29 cellular contexts compared by ENCODE assay signal in genomic region chr20:33866398-33867079, GRCh38. TPM values are rescaled to one million over a fixed set of nuclear protein-coding genes. Genes with fewer than 3 reads are reported as not detected.
DNase-seq lines count a peak whose midpoint lies in the region; ATAC-seq, FAIRE-seq and TF ChIP-seq lines count a peak whose summit lies in the region.
"Had no signal": no experiment of that assay in that cellular context is flagged by ENCODE, and none has a peak within 500 bp of the region (broad histone marks: within the 10 kb centered on the region; RNA-seq: fewer than 3 reads in every experiment).

No MANE protein-coding gene starts in this region.

- no peaks in the 10 kb centered on the region for H3K9me3 ChIP-seq in GM12878 (replicated peaks; ENCODE audit: control insufficient read depth, insufficient read depth, low read length)
- no peaks in the 10 kb centered on the region for H3K9me3 ChIP-seq in CD4-positive, alpha-beta memory T cell (ENCODE audit: control insufficient read depth in 1 of 2, low read length in 2 of 2)
- H3K9me3 ChIP-seq: left lung had no signal

- CTCF ChIA-PET in GM12878 (lab: Yijun Ruan, JAX), result interaction anchor here (1.0 to 1.2 kb wide), 2 partner anchors 48 to 205 kb away, joined by 3 to 4 read pairs; no protein-coding TSS in a partner anchor
- CTCF ChIA-PET in CD4-positive, alpha-beta memory T cell (lab: Charles Lee; ENCODE audit: partially characterized antibody), result interaction anchor here (0.6 kb wide), 1 partner anchor 42 kb away, joined by 3 read pairs; no protein-coding TSS in a partner anchor

- no peaks in the 10 kb centered on the region for H3K4me1 Mint-ChIP-seq in neural crest cell
- peaks cover 0 to 2% (median 0%) of the 10 kb centered on the region in 4 donors for H3K4me1 Mint-ChIP-seq in CD4-positive, alpha-beta memory T cell
- H3K4me1 Mint-ChIP-seq: activated naive CD4-positive, alpha-beta T cell treated with anti-CD3 and anti-CD28 coated beads, Interleukin-2, amount 50 U/mL, for 24 hours; immature natural killer cell had no signal

- H3K36me3 Mint-ChIP-seq in neural crest cell (ENCODE audit: low read depth), result no peaks in the 10 kb centered on the region
- H3K36me3 Mint-ChIP-seq in CD4-positive, alpha-beta memory T cell, result no peaks in the 10 kb centered on the region
- H3K36me3 Mint-ChIP-seq: activated naive CD4-positive, alpha-beta T cell treated with anti-CD3 and anti-CD28 coated beads, Interleukin-2, amount 50 U/mL, for 24 hours; immature natural killer cell; memory B cell had no signal

- H3K36me3 ChIP-seq in H7 (replicated peaks; ENCODE audit: control insufficient read depth, insufficient read depth, low read length), result no peaks in the 10 kb centered on the region
- no peaks in the 10 kb centered on the region for H3K36me3 ChIP-seq in GM12878 (ENCODE audit: control insufficient read depth in 2 of 2, insufficient read depth in 2 of 2, low read length in 1 of 2)
- H3K36me3 ChIP-seq in CD4-positive, alpha-beta memory T cell (ENCODE audit: insufficient read depth, low read length), result no peaks in the 10 kb centered on the region
- H3K36me3 ChIP-seq: left lung had no signal

- no peak for TF ChIP-seq POLR2A in GM12878 (IDR thresholded peaks at IDR 0.05; ENCODE audit: low read depth, low read length)

- POLR2A ChIA-PET in GM12878 (lab: Charles Lee), result no interaction called here
- POLR2A ChIA-PET in CD4-positive, alpha-beta memory T cell (lab: Charles Lee; ENCODE audit: partially characterized antibody), result no interaction called here

- H3K4me2 ChIP-seq in GM12878 (ENCODE audit: control insufficient read depth, insufficient read depth), result no peak overlapping the region
- H3K4me2 ChIP-seq: PC-9 had no signal

- no peak overlapping the region for H2AFZ ChIP-seq in GM12878 (ENCODE audit: control insufficient read depth, low read depth, low read length)
- H2AFZ ChIP-seq: parathyroid adenoma, PC-9 had no signal

- TF ChIP-seq EP300 in GM12878 (IDR thresholded peaks at IDR 0.05; ENCODE audit: borderline replicate concordance in 1 of 2, control insufficient read depth in 1 of 2, low read depth in 2 of 2, low read length in 2 of 2), result no peak

- H3K79me2 ChIP-seq in GM12878 (ENCODE audit: control insufficient read depth, insufficient read depth, low read length), result no peaks in the 10 kb centered on the region
- H3K79me2 ChIP-seq: parathyroid adenoma had no signal

- 91% methylated on average over 10 of the region's 10 CpGs for WGBS in GM12878 (ENCODE audit: insufficient coverage, insufficient replicate concordance, low lambda C conversion rate, missing lambda C conversion rate)

- H3K9ac ChIP-seq in GM12878 (ENCODE audit: control insufficient read depth, insufficient read depth, low read length), result no peak overlapping the region
- H3K9ac ChIP-seq: parathyroid adenoma had no signal

- H3K4me3 ChIP-seq in H7 (ENCODE audit: insufficient read depth, low read depth, low read length) (no peak overlapping the region), GM12878 (no peak overlapping the region)
- H3K4me3 ChIP-seq in CD4-positive, alpha-beta memory T cell (ENCODE audit: low read length in 2 of 2), result no peak overlapping the region
- H3K4me3 ChIP-seq: left lung, PC-9 had no signal

- no peak overlapping the region for H3K4me3 Mint-ChIP-seq in neural crest cell
- H3K4me3 Mint-ChIP-seq in CD4-positive, alpha-beta memory T cell, result no peak overlapping the region
- H3K4me3 Mint-ChIP-seq: activated CD8-positive, alpha-beta T cell treated with anti-CD3 and anti-CD28 coated beads, Interleukin-2, amount 10 ng/mL, durations not matched to agents 7 days and 5 days; activated naive CD4-positive, alpha-beta T cell treated with anti-CD3 and anti-CD28 coated beads, Interleukin-2, amount 50 U/mL, for 24 hours; activated T-helper 17 cell treated with anti-CD3 and anti-CD28 coated beads, Interleukin-2, amount 50 U/mL, for 72 hours; H9; immature natural killer cell; memory B cell had no signal

- H3K4me1 ChIP-seq in GM12878 (ENCODE audit: control insufficient read depth, insufficient read depth, low read length), result peaks cover 17% of the 10 kb centered on the region
- H3K4me1 ChIP-seq in CD4-positive, alpha-beta memory T cell (ENCODE audit: insufficient read depth, low read length), result peaks cover 8% of the 10 kb centered on the region
- H3K4me1 ChIP-seq: parathyroid adenoma had no signal

- no peaks in the 10 kb centered on the region for H4K20me1 ChIP-seq in GM12878 (ENCODE audit: control insufficient read depth, insufficient read depth)

- ATAC-seq in GM12878 (no peak), HG02852 (IDR thresholded peaks at IDR 0.05; ENCODE audit: unreplicated experiment) (no peak)
- ATAC-seq: activated CD8-positive, alpha-beta T cell treated with anti-CD3 and anti-CD28 coated beads, Interleukin-2, amount 10 ng/mL, durations not matched to agents 7 days and 5 days; activated T-helper 17 cell treated with anti-CD3 and anti-CD28 coated beads, Interleukin-2, amount 50 U/mL, for 72 hours; left lung; Right ventricle myocardium inferior had no signal

- in situ Hi-C loops in GM12878 (cut with MboI), result loop anchor here (5.0 to 10.0 kb wide), 2 partner anchors 201 to 258 kb away; no protein-coding TSS in a partner anchor

- no TSS peak for BruUV-seq in GM12878 (replicated peaks; lab: Mats Ljungman, UMichigan)

- no peak for TF ChIP-seq RAD21 in GM12878 (IDR thresholded peaks at IDR 0.05; ENCODE audit: insufficient read depth, low read depth, low read length)

- TF ChIP-seq CTCF in GM12878 (IDR thresholded peaks at IDR 0.05 in 2 of 3, conservative IDR thresholded peaks at IDR 0.05 in 1 of 3; ENCODE audit: control insufficient read depth in 2 of 3, extremely low read depth in 1 of 3, insufficient read depth in 1 of 3, low read depth in 3 of 3, low read length in 3 of 3) (no peak), neural crest cell (conservative IDR thresholded peaks at IDR 0.05) (no peak)

- FAIRE-seq in GM12878 (lab: Jason Lieb, UNC), result no peak
- FAIRE-seq: colon, small intestine had no signal

- peak; percentile 69 for DNase-seq in H7
- peak; percentile 80 for DNase-seq in NCI-H82 (lab: John Stamatoyannopoulos, UW)
- no peak for DNase-seq in GM12878 (ENCODE audit: low read depth, low spot score)
- DNase-seq in neural crest cell (ENCODE audit: low read depth, low spot score), result no peak
- no peak for DNase-seq in activated naive CD4-positive, alpha-beta T cell treated with anti-CD3 and anti-CD28 coated beads, Interleukin-2, amount 50 U/mL, for 16 hours
- DNase-seq in CD4-positive, alpha-beta memory T cell, result no peak
- DNase-seq in substantia nigra (lab: John Stamatoyannopoulos, UW), result no peak
- DNase-seq: activated CD4-positive, alpha-beta T cell treated with anti-CD3 and anti-CD28 coated beads for 4 hours; activated CD8-positive, alpha-beta T cell treated with anti-CD3 and anti-CD28 coated beads, Interleukin-2, amount 10 ng/mL, durations not matched to agents 7 days and 5 days; anterior cingulate cortex; DND-41; H9; immature natural killer cell; IMR-90; left lung; NCI-H1048; NCI-H187; NCI-H524 treated with DMSO at 0.1 percent for 48 hours; PC-9; small intestine; stimulated activated naive CD4-positive, alpha-beta T cell treated with Interleukin-2 at 50 U/mL for 16 hours had no signal

- intact Hi-C loops in GM12878 (cut with micrococcal nuclease; ENCODE audit: unreplicated experiment), result loop anchor here (5.0 kb wide), 1 partner anchor 66 kb away; no protein-coding TSS in a partner anchor
- intact Hi-C loops in CD4-positive, alpha-beta memory T cell (cut with micrococcal nuclease), result no loop called here

- SMC1A ChIA-PET in GM12878 (lab: Charles Lee; ENCODE audit: uncharacterized antibody, unreplicated experiment), result interaction anchor here (1.1 to 1.3 kb wide), 2 partner anchors 32 to 48 kb away, joined by 3 to 4 read pairs; no protein-coding TSS in a partner anchor

- H3K27me3 Mint-ChIP-seq in neural crest cell (ENCODE audit: low read depth), result no peaks in the 10 kb centered on the region
- H3K27me3 Mint-ChIP-seq in CD4-positive, alpha-beta memory T cell, result peaks cover 2% of the 10 kb centered on the region in 2 donors
- H3K27me3 Mint-ChIP-seq: activated naive CD4-positive, alpha-beta T cell treated with anti-CD3 and anti-CD28 coated beads, Interleukin-2, amount 50 U/mL, for 24 hours; activated T-helper 17 cell treated with anti-CD3 and anti-CD28 coated beads, Interleukin-2, amount 50 U/mL, for 72 hours; memory B cell had no signal

- RAD21 ChIA-PET in GM12878 (lab: Charles Lee; ENCODE audit: unreplicated experiment), result no interaction called here

- H3K27me3 ChIP-seq in H7 (ENCODE audit: control insufficient read depth, insufficient read depth, low read length), result no peaks in the 10 kb centered on the region
- no peaks in the 10 kb centered on the region for H3K27me3 ChIP-seq in GM12878 (replicated peaks in 1 of 2; ENCODE audit: control insufficient read depth in 2 of 2, insufficient read depth in 2 of 2, low read length in 1 of 2)
- no peaks in the 10 kb centered on the region for H3K27me3 ChIP-seq in CD4-positive, alpha-beta memory T cell (ENCODE audit: insufficient read depth, low read length)
- H3K27me3 ChIP-seq: left lung had no signal

- H3K9me3 Mint-ChIP-seq in neural crest cell, result no peaks in the 10 kb centered on the region
- no peaks in the 10 kb centered on the region for H3K9me3 Mint-ChIP-seq in CD4-positive, alpha-beta memory T cell
- H3K9me3 Mint-ChIP-seq: activated naive CD4-positive, alpha-beta T cell treated with anti-CD3 and anti-CD28 coated beads, Interleukin-2, amount 50 U/mL, for 24 hours; activated T-helper 17 cell treated with anti-CD3 and anti-CD28 coated beads, Interleukin-2, amount 50 U/mL, for 72 hours; H9; immature natural killer cell; memory B cell had no signal

- H3K27ac Mint-ChIP-seq in neural crest cell (ENCODE audit: unreplicated experiment), result peak overlapping the region; percentile 13
- H3K27ac Mint-ChIP-seq in CD4-positive, alpha-beta memory T cell, result peak overlapping the region in 1 of 7 donors; percentile 72
- H3K27ac Mint-ChIP-seq: activated CD8-positive, alpha-beta T cell treated with anti-CD3 and anti-CD28 coated beads, Interleukin-2, amount 10 ng/mL, durations not matched to agents 7 days and 5 days; activated naive CD4-positive, alpha-beta T cell treated with anti-CD3 and anti-CD28 coated beads, Interleukin-2, amount 50 U/mL, for 24 hours; activated T-helper 17 cell treated with anti-CD3 and anti-CD28 coated beads, Interleukin-2, amount 50 U/mL, for 72 hours; H9; memory B cell had no signal

- H3K27ac ChIP-seq in GM12878 (ENCODE audit: control insufficient read depth, insufficient read depth) (no peak overlapping the region), substantia nigra (ENCODE audit: low read depth, low read length, poor library complexity, severe bottlenecking) (no peak overlapping the region)
- H3K27ac ChIP-seq in CD4-positive, alpha-beta memory T cell (ENCODE audit: low read depth, low read length), result no peak overlapping the region
- H3K27ac ChIP-seq: C4-2B, left lung, parathyroid adenoma, PC-9 had no signal

RNA-seq across cellular contexts. Expression of gene CHMP4B, which starts 55.4 kb away (rescaled TPM):
- total RNA-seq in H7 (2014; rRNA removed; shearing (Covaris generic)), result 31.8 and 33.6 TPM in 2 replicates
- 6.9 and 9.9 TPM in 2 replicates for total RNA-seq in GM12878 (2013; cell fraction: nucleolus; rRNA removed)
- 46.6 and 47.7 TPM in 2 replicates for total RNA-seq in GM12878 (2014; rRNA removed)
- 52.6 and 54.1 TPM in 2 replicates for total RNA-seq in GM12878 (2014; rRNA removed; fragmentation: Illumina TruSeq; extraction: Trizol)
- 96.3 and 98.7 TPM in 2 replicates for total RNA-seq in GM12878 (2021)
- 96.7 TPM for polyA plus RNA-seq in GM12878 (2011; ENCODE audit: low read depth)
- polyA plus RNA-seq in GM12878 (2011; rRNA removed), result 63.3 and 64.9 TPM in 2 replicates
- 50.1 and 54.9 TPM in 2 replicates for polyA plus RNA-seq in GM12878 (2011; cell fraction: cytosol; rRNA removed)
- polyA plus RNA-seq in GM12878 (2011; cell fraction: nucleus; rRNA removed), result 19.2 and 25.0 TPM in 2 replicates
- 88.4 and 104 TPM in 2 replicates for polyA plus RNA-seq in GM12878 (2012)
- 117 and 118 TPM in 2 replicates for polyA plus RNA-seq in GM12878 (2014; fragmentation: Illumina TruSeq; extraction: Trizol)
- polyA plus RNA-seq in GM12878 (2014; fragmentation: Nextera tagmentation; extraction: Ambion mirVana), result 10 to 100 TPM in 1 of 2 experiments, 1 to 10 TPM in 1; 4.2 to 12.9 TPM
- polyA plus RNA-seq in GM12878 (2014; rRNA removed), result 102 and 105 TPM in 2 replicates
- polyA plus RNA-seq in GM12878 (2016; fragmentation: Nextera tagmentation; extraction: Ambion mirVana), result 1 to 10 TPM; 5.0 to 6.7 TPM
- polyA minus RNA-seq in GM12878 (2011; rRNA and poly(A)+ RNA removed), result 14.0 and 17.8 TPM in 2 replicates
- polyA minus RNA-seq in GM12878 (2011; cell fraction: cytosol; rRNA and poly(A)+ RNA removed), result 13.9 and 18.4 TPM in 2 replicates
- polyA minus RNA-seq in GM12878 (2011; cell fraction: nucleus; rRNA and poly(A)+ RNA removed), result 3.5 and 5.2 TPM in 2 replicates
- total RNA-seq in neural crest cell, result 97.2 and 98.5 TPM in 2 replicates
- total RNA-seq in CD4-positive, alpha-beta memory T cell, result 10 to 100 TPM; 53.0 to 54.0 TPM
- polyA plus RNA-seq in CD4-positive, alpha-beta memory T cell, result 1 to 10 TPM; 1.2 to 5.3 TPM

Comparison
In these comparisons a context has a peak if more than half of its experiments do, and no peak if none do; other contexts are left out.
1. DNase-seq: peak in H7 (single experiment) and NCI-H82 (single experiment); none in GM12878 (single experiment), neural crest cell (single experiment), activated naive CD4-positive, alpha-beta T cell treated with anti-CD3 and anti-CD28 coated beads, Interleukin-2, amount 50 U/mL, for 16 hours (single experiment), CD4-positive, alpha-beta memory T cell (0 of 5) and substantia nigra (0 of 49).